In genomic region chr13:110748271-110748670, GRCh38 we compare ENCODE assay signal across 35 cellular contexts. TPM values are rescaled to one million over a fixed set of nuclear protein-coding genes. Genes with fewer than 3 reads are reported as not detected.
DNase-seq lines count a peak whose midpoint lies in the region; ATAC-seq, FAIRE-seq and TF ChIP-seq lines count a peak whose summit lies in the region.
"Had no signal": no experiment of that assay in that cellular context is flagged by ENCODE, and none has a peak within 500 bp of the region (broad histone marks: within the 10 kb centered on the region; RNA-seq: fewer than 3 reads in every experiment).

No MANE protein-coding gene starts in this region.

- CTCF ChIA-PET in K562 (lab: Yijun Ruan, JAX; ENCODE audit: low intra/inter-chr PET ratio), result no interaction called here

- TF ChIP-seq CTCF in GM23338 (conservative IDR thresholded peaks at IDR 0.05; ENCODE audit: low read depth in 2 of 2), result no peak
- TF ChIP-seq CTCF in K562 (IDR thresholded peaks at IDR 0.05 in 2 of 3, conservative IDR thresholded peaks at IDR 0.05 in 1 of 3; ENCODE audit: insufficient read depth in 2 of 3, low read depth in 1 of 3, low read length in 3 of 3), result no peak

- H4K20me1 ChIP-seq in GM23338 (replicated peaks; ENCODE audit: insufficient read depth) (no peaks in the 10 kb centered on the region), K562 (replicated peaks; ENCODE audit: control insufficient read depth, insufficient read depth, low read length) (no peaks in the 10 kb centered on the region)
- H4K20me1 ChIP-seq: BLaER1; BLaER1 treated with 17β-estradiol and CSF1 and Interleukin-3, amounts not matched to agents 10 nM and 100 nM had no signal

- peaks cover 3% of the 10 kb centered on the region; the same call in 1 of the 2 replicates for H3K9me3 ChIP-seq in K562 (replicated peaks; ENCODE audit: control insufficient read depth, insufficient read depth, low read depth, low read length)

- H3K4me1 ChIP-seq in GM23338 (ENCODE audit: insufficient read depth) (peaks cover 11% of the 10 kb centered on the region; the same call in 1 of the 2 replicates), K562 (replicated peaks in 1 of 2; ENCODE audit: control insufficient read depth in 2 of 2, insufficient read depth in 2 of 2, low read length in 2 of 2) (no peaks in the 10 kb centered on the region)
- H3K4me1 ChIP-seq: A549; BE2C; BLaER1; BLaER1 treated with 17β-estradiol and CSF1 and Interleukin-3, amounts not matched to agents 10 nM and 100 nM had no signal

- H3K4me2 ChIP-seq in GM23338 (no peak overlapping the region), K562 (ENCODE audit: insufficient read depth, low read length) (no peak overlapping the region)
- H3K4me2 ChIP-seq: A549; BLaER1; BLaER1 treated with 17β-estradiol and CSF1 and Interleukin-3, amounts not matched to agents 10 nM and 100 nM had no signal

- peaks cover 2% of the 10 kb centered on the region for H3K27me3 Mint-ChIP-seq in GM23338 (ENCODE audit: insufficient read depth, low read depth, poor library complexity)
- H3K27me3 Mint-ChIP-seq: B cell; CD4-positive, alpha-beta memory T cell; CD4-positive, alpha-beta T cell had no signal

- in situ Hi-C loops in K562 (cut with MboI), result no loop called here

- H3K9me2 ChIP-seq in GM23338 (ENCODE audit: insufficient read depth), result no peaks in the 10 kb centered on the region

- TF ChIP-seq RAD21 in K562 (CRISPR knock-in tag; conservative IDR thresholded peaks at IDR 0.05 in 1 of 2, IDR thresholded peaks at IDR 0.05 in 1 of 2), result no peak

- H3K4me3 ChIP-seq in GM23338, result no peak overlapping the region
- H3K4me3 ChIP-seq in K562, result no peak overlapping the region
- H3K4me3 ChIP-seq: A549; BLaER1; BLaER1 treated with 17β-estradiol and CSF1 and Interleukin-3, amounts not matched to agents 10 nM and 100 nM had no signal

- DNase-seq in GM23338 (ENCODE audit: low spot score), result peak; percentile 24
- no peak for DNase-seq in K562 (ENCODE audit: extremely low read depth in 1 of 4, low spot score in 3 of 4)
- DNase-seq in left kidney (ENCODE audit: low read depth, low spot score), result peak; percentile 68
- no peak for DNase-seq in substantia nigra (lab: John Stamatoyannopoulos, UW)
- DNase-seq in cortex of kidney (lab: John Stamatoyannopoulos, UW), result no peak
- DNase-seq: 8988T; ACHN; AML-193; BE2C; C1 segment of cervical spinal cord; Caco-2; Calu3; CD4-positive, alpha-beta memory T cell; CD4-positive, alpha-beta T cell; CD4-positive, CD25-positive, alpha-beta regulatory T cell; CD8-positive, alpha-beta memory T cell; CD8-positive, alpha-beta T cell; COR-L47; DMS 273 treated with DMSO at 0.1 percent for 48 hours; DMS153; DMS53; DMS79; DMS79 treated with DMSO at 0.1 percent for 48 hours; DND-41; EL had no signal

- H2AFZ ChIP-seq in GM23338 (peak overlapping the region; percentile 45; the same call in 1 of the 2 replicates), K562 (ENCODE audit: low read depth, low read length) (0 out of 2 replicates have a peak overlapping the region, but pooled peaks have one; percentile 2)

- H3K4me1 Mint-ChIP-seq in GM23338, result peaks cover 10% of the 10 kb centered on the region; the same call in 2 of the 3 replicates
- H3K4me1 Mint-ChIP-seq: B cell; CD14-positive monocyte; CD4-positive, alpha-beta memory T cell; CD4-positive, CD25-positive, alpha-beta regulatory T cell; CD8-positive, alpha-beta memory T cell had no signal

- BruUV-seq in K562 (replicated peaks; lab: Mats Ljungman, UMichigan), result no TSS peak

- ATAC-seq in GM23338, result peak; percentile 54
- ATAC-seq in K562, result no peak
- ATAC-seq in HG03571 (IDR thresholded peaks at IDR 0.05; ENCODE audit: unreplicated experiment), result no peak
- ATAC-seq: A549; CD8-positive, alpha-beta T cell had no signal

- no peak overlapping the region for H3K9ac ChIP-seq in K562 (ENCODE audit: insufficient read depth in 1 of 2, low read depth in 2 of 2, low read length in 2 of 2)
- H3K9ac ChIP-seq: BLaER1; BLaER1 treated with 17β-estradiol and CSF1 and Interleukin-3, amounts not matched to agents 10 nM and 100 nM had no signal

- intact Hi-C loops in K562 (cut with micrococcal nuclease), result no loop called here

- TF ChIP-seq EP300 in K562 (IDR thresholded peaks at IDR 0.05; ENCODE audit: low read length), result no peak

- peaks cover 31% of the 10 kb centered on the region for H3K36me3 Mint-ChIP-seq in GM23338 (ENCODE audit: low read depth)

- FAIRE-seq in K562 (lab: Jason Lieb, UNC), result no peak
- FAIRE-seq: A204.1, A549, D721Med had no signal

- TF ChIP-seq POLR2A in K562 (conservative IDR thresholded peaks at IDR 0.05), result no peak

- H3K79me2 ChIP-seq in GM23338 (replicated peaks; ENCODE audit: insufficient read depth) (no peaks in the 10 kb centered on the region), K562 (ENCODE audit: control insufficient read depth, insufficient read depth, low read length) (no peaks in the 10 kb centered on the region)

- H3K27ac ChIP-seq in GM23338 (ENCODE audit: low read depth) (no peak overlapping the region), K562 (ENCODE audit: extremely low read depth, low read depth, low read length) (no peak overlapping the region), substantia nigra (ENCODE audit: low read depth, low read length, poor library complexity, severe bottlenecking) (no peak overlapping the region)
- H3K27ac ChIP-seq: 22Rv1; A549; BLaER1; BLaER1 treated with 17β-estradiol and CSF1 and Interleukin-3, amounts not matched to agents 10 nM and 100 nM; C4-2B had no signal

- 10% methylated on average over 4 of the region's 4 CpGs for WGBS in K562 (ENCODE audit: insufficient coverage, low coverage, missing lambda C conversion rate)

- peaks cover 35% of the 10 kb centered on the region for H3K9me3 Mint-ChIP-seq in GM23338

- H3K36me3 ChIP-seq in GM23338 (ENCODE audit: insufficient read depth) (peaks cover 7% of the 10 kb centered on the region; the same call in 1 of the 2 replicates), K562 (ENCODE audit: control insufficient read depth, insufficient read depth, low read length) (no peaks in the 10 kb centered on the region)
- H3K36me3 ChIP-seq: BE2C had no signal

- no peak overlapping the region for H3K27ac Mint-ChIP-seq in GM23338
- H3K27ac Mint-ChIP-seq: B cell; CD14-positive monocyte; CD4-positive, alpha-beta memory T cell; CD4-positive, alpha-beta T cell; CD4-positive, CD25-positive, alpha-beta regulatory T cell; CD8-positive, alpha-beta memory T cell; CD8-positive, alpha-beta T cell had no signal

- H3F3A ChIP-seq in GM23338 (replicated peaks; ENCODE audit: low read depth), result no peaks in the 10 kb centered on the region

- H3K9me1 ChIP-seq in K562 (ENCODE audit: control insufficient read depth, insufficient read depth, low read length), result no peaks in the 10 kb centered on the region

- H3K27me3 ChIP-seq in GM23338 (ENCODE audit: insufficient read depth), result no peaks in the 10 kb centered on the region
- no peaks in the 10 kb centered on the region for H3K27me3 ChIP-seq in K562 (ENCODE audit: control insufficient read depth in 2 of 2, insufficient read depth in 2 of 2, low read length in 2 of 2)
- H3K27me3 ChIP-seq: BLaER1; BLaER1 treated with 17β-estradiol and CSF1 and Interleukin-3, amounts not matched to agents 10 nM and 100 nM had no signal

- POLR2A ChIA-PET in K562 (lab: Yijun Ruan, JAX), result interaction anchor here (0.6 kb wide), 1 partner anchor 31 kb away, joined by 3 read pairs; no protein-coding TSS in a partner anchor

- H3K4me3 Mint-ChIP-seq in GM23338, result no peak overlapping the region
- H3K4me3 Mint-ChIP-seq: B cell; CD14-positive monocyte; CD4-positive, alpha-beta memory T cell; CD4-positive, alpha-beta T cell; CD4-positive, CD25-positive, alpha-beta regulatory T cell; CD8-positive, alpha-beta memory T cell; CD8-positive, alpha-beta T cell had no signal

RNA-seq across cellular contexts. Expression of gene ING1, which starts 34.8 kb away (rescaled TPM):
- 34.4 and 35.8 TPM in 2 replicates for total RNA-seq in GM23338 (2014; rRNA removed; shearing (Covaris generic))
- polyA plus RNA-seq in GM23338 (2016; fragmentation: Nextera tagmentation; extraction: Ambion mirVana), result 26.9 and 27.4 TPM in 2 replicates
- 8.3 and 11.8 TPM in 2 replicates for total RNA-seq in K562 (2011; cell fraction: chromatin; rRNA removed; ENCODE audit: low replicate concordance)
- 14.5 and 21.3 TPM in 2 replicates for total RNA-seq in K562 (2011; cell fraction: nucleolus; rRNA removed)
- 10.2 and 11.3 TPM in 2 replicates for total RNA-seq in K562 (2011; cell fraction: nucleoplasm; rRNA removed)
- 19.2 and 20.1 TPM in 2 replicates for total RNA-seq in K562 (2014; rRNA removed)
- total RNA-seq in K562 (2014; rRNA removed; fragmentation: Illumina TruSeq; extraction: Trizol), result 3.9 and 4.2 TPM in 2 replicates
- total RNA-seq in K562 (2015; rRNA removed; fragmentation: Illumina TruSeq; extraction: Trizol), result 8.2 and 9.1 TPM in 2 replicates
- total RNA-seq in K562 (2021), result 14.0 and 14.3 TPM in 2 replicates
- 9.6 and 9.7 TPM in 2 replicates for polyA plus RNA-seq in K562 (2011; rRNA removed)
- 14.2 and 24.3 TPM in 2 replicates for polyA plus RNA-seq in K562 (2011; cell fraction: cytosol; rRNA removed)
- polyA plus RNA-seq in K562 (2011; cell fraction: nucleus; rRNA removed), result 11.6 and 21.2 TPM in 2 replicates
- 11.0 and 14.4 TPM in 2 replicates for polyA plus RNA-seq in K562 (2012)
- 7.5 and 9.8 TPM in 2 replicates for polyA plus RNA-seq in K562 (2014; fragmentation: Illumina TruSeq; extraction: Trizol)
- polyA plus RNA-seq in K562 (2014; fragmentation: Nextera tagmentation; extraction: Ambion mirVana), result 1 to 10 TPM; 1.0 to 1.1 TPM
- 16.2 and 16.4 TPM in 2 replicates for polyA plus RNA-seq in K562 (2014; rRNA removed)
- 6.4 and 7.7 TPM in 2 replicates for polyA minus RNA-seq in K562 (2011; rRNA and poly(A)+ RNA removed)
- 14.8 and 19.7 TPM in 2 replicates for polyA minus RNA-seq in K562 (2011; cell fraction: cytosol; rRNA and poly(A)+ RNA removed)
- 5.9 and 8.4 TPM in 2 replicates for polyA minus RNA-seq in K562 (2011; cell fraction: nucleus; rRNA and poly(A)+ RNA removed)

RNA-seq across cellular contexts. Expression of gene CARS2, which starts 42.4 kb away (rescaled TPM):
- 39.0 and 46.8 TPM in 2 replicates for total RNA-seq in GM23338 (2014; rRNA removed; shearing (Covaris generic))
- polyA plus RNA-seq in GM23338 (2016; fragmentation: Nextera tagmentation; extraction: Ambion mirVana) (53.5 and 58.6 TPM in 2 replicates), K562 (2011; rRNA removed) (31.6 and 32.9 TPM in 2 replicates), K562 (2014; fragmentation: Illumina TruSeq; extraction: Trizol) (17.1 and 21.6 TPM in 2 replicates), K562 (2014; fragmentation: Nextera tagmentation; extraction: Ambion mirVana) (1 to 10 TPM; 1.7 TPM), K562 (2014; rRNA removed) (35.4 and 50.3 TPM in 2 replicates)
- 95.3 and 139 TPM in 2 replicates for total RNA-seq in K562 (2011; cell fraction: chromatin; rRNA removed; ENCODE audit: low replicate concordance)
- total RNA-seq in K562 (2011; cell fraction: nucleolus; rRNA removed), result 74.1 and 84.2 TPM in 2 replicates
- total RNA-seq in K562 (2011; cell fraction: nucleoplasm; rRNA removed), result 62.0 and 69.0 TPM in 2 replicates
- total RNA-seq in K562 (2014; rRNA removed) (37.4 and 42.9 TPM in 2 replicates), K562 (2014; rRNA removed; fragmentation: Illumina TruSeq; extraction: Trizol) (18.2 and 20.3 TPM in 2 replicates), K562 (2015; rRNA removed; fragmentation: Illumina TruSeq; extraction: Trizol) (32.7 and 34.5 TPM in 2 replicates), K562 (2021) (29.9 and 30.5 TPM in 2 replicates)
- 19.0 and 23.8 TPM in 2 replicates for polyA plus RNA-seq in K562 (2011; cell fraction: cytosol; rRNA removed)
- polyA plus RNA-seq in K562 (2011; cell fraction: nucleus; rRNA removed), result 147 and 176 TPM in 2 replicates
- polyA plus RNA-seq in K562 (2012), result 29.2 and 39.4 TPM in 2 replicates
- 23.7 and 24.5 TPM in 2 replicates for polyA minus RNA-seq in K562 (2011; rRNA and poly(A)+ RNA removed)
- polyA minus RNA-seq in K562 (2011; cell fraction: cytosol; rRNA and poly(A)+ RNA removed), result 15.0 and 15.7 TPM in 2 replicates
- polyA minus RNA-seq in K562 (2011; cell fraction: nucleus; rRNA and poly(A)+ RNA removed), result 38.0 and 49.2 TPM in 2 replicates

Comparison
In these comparisons a context has a peak if more than half of its experiments do, and no peak if none do; other contexts are left out.
1. DNase-seq: peak in GM23338 (single experiment) and left kidney (single experiment); none in K562 (0 of 4), substantia nigra (0 of 49) and cortex of kidney (single experiment).